8 cellular contexts compared by ENCODE assay signal in genomic region chr18:12990662-12990976, GRCh38. TPM values are rescaled to one million over a fixed set of nuclear protein-coding genes. Genes with fewer than 3 reads are reported as not detected.
DNase-seq lines count a peak whose midpoint lies in the region; ATAC-seq and TF ChIP-seq lines count a peak whose summit lies in the region.

No MANE protein-coding gene starts in this region.

- H3K79me2 ChIP-seq in OCI-LY7 (ENCODE audit: insufficient read depth, low read depth, low read length) = peaks cover 42% of the 10 kb centered on the region

- ATAC-seq in HG03039 (IDR thresholded peaks at IDR 0.05; ENCODE audit: unreplicated experiment) = no peak
- ATAC-seq in GM21360 (IDR thresholded peaks at IDR 0.05; ENCODE audit: unreplicated experiment) = no peak

- TF ChIP-seq CTCF in OCI-LY7 (conservative IDR thresholded peaks at IDR 0.05; ENCODE audit: low read length) = no peak
- TF ChIP-seq CTCF in epithelial cell of proximal tubule (conservative IDR thresholded peaks at IDR 0.05; ENCODE audit: low read depth, low read length) = no peak
- TF ChIP-seq CTCF in neutrophil (IDR thresholded peaks at IDR 0.05) = no peak

- peak overlapping the region; percentile 92 for H3K27ac Mint-ChIP-seq in activated CD4-positive, alpha-beta T cell treated with anti-CD3 and anti-CD28 coated beads, Interleukin-2, amount 10 ng/mL, durations not matched to agents 24 days and 14 days

- H3K4me2 ChIP-seq in OCI-LY7 (ENCODE audit: low read length) = peak overlapping the region; percentile 82

- H3K9me3 ChIP-seq in OCI-LY7 (ENCODE audit: low read length) (no peaks in the 10 kb centered on the region; the same call in 1 of the 2 replicates), neutrophil (no peaks in the 10 kb centered on the region)

- H3K9me2 ChIP-seq in OCI-LY7 (ENCODE audit: insufficient read depth, low read length) = no peaks in the 10 kb centered on the region

- H3K4me3 ChIP-seq in OCI-LY7 (ENCODE audit: low read depth, low read length, poor library complexity, severe bottlenecking) = peak overlapping the region; percentile 78
- peak overlapping the region; percentile 87 for H3K4me3 ChIP-seq in epithelial cell of proximal tubule (ENCODE audit: low read depth, low read length)
- H3K4me3 ChIP-seq in neutrophil (ENCODE audit: low read depth in 1 of 2, low read length in 1 of 2) = peak overlapping the region; percentile 88 to 94

- H2AFZ ChIP-seq in OCI-LY7 (ENCODE audit: low read length) = peak overlapping the region; percentile 30

- H3K27ac ChIP-seq in OCI-LY7 (ENCODE audit: low read depth, low read length, poor library complexity, severe bottlenecking) = peak overlapping the region; percentile 79
- peak overlapping the region; percentile 85 for H3K27ac ChIP-seq in neutrophil

- H3K9me3 Mint-ChIP-seq in activated CD4-positive, alpha-beta T cell treated with anti-CD3 and anti-CD28 coated beads, Interleukin-2, amount 10 ng/mL, durations not matched to agents 24 days and 14 days = no peaks in the 10 kb centered on the region

- H3K36me3 Mint-ChIP-seq in activated CD4-positive, alpha-beta T cell treated with anti-CD3 and anti-CD28 coated beads, Interleukin-2, amount 10 ng/mL, durations not matched to agents 24 days and 14 days (ENCODE audit: low read depth) = peaks cover 12% of the 10 kb centered on the region

- H3K4me1 ChIP-seq in OCI-LY7 (ENCODE audit: insufficient read depth, low read length, poor library complexity, severe bottlenecking) (peaks cover 24% of the 10 kb centered on the region), neutrophil (ENCODE audit: control insufficient read depth in 1 of 2, insufficient read depth in 1 of 2, low read depth in 1 of 2, low read length in 1 of 2) (peaks cover 49 to 54% of the 10 kb centered on the region in 2 experiments)

- TSS peak; percentile 99 for BruUV-seq in OCI-LY7 (replicated peaks; lab: Mats Ljungman, UMichigan)

- H3K4me3 Mint-ChIP-seq in activated CD4-positive, alpha-beta T cell treated with anti-CD3 and anti-CD28 coated beads, Interleukin-2, amount 10 ng/mL, durations not matched to agents 24 days and 14 days = peak overlapping the region; percentile 94

- intact Hi-C loops in activated CD4-positive, alpha-beta T cell treated with anti-CD3 and anti-CD28 coated beads, Interleukin-2, amount 10 ng/mL, durations not matched to agents 24 days and 14 days (cut with micrococcal nuclease) = loop anchor here (2.0 to 5.0 kb wide), 2 partner anchors 227 to 386 kb away; partner anchors contain the start of gene LDLRAD4
- intact Hi-C loops in OCI-LY7 (cut with micrococcal nuclease; ENCODE audit: unreplicated experiment) = loop anchor here (2.0 kb wide), 1 partner anchor 42 kb away; the partner anchor contains the start of gene SEH1L

- CTCF ChIA-PET in OCI-LY7 (lab: Charles Lee; ENCODE audit: unreplicated experiment) = interaction anchor here (0.6 to 1.1 kb wide), 3 partner anchors 92 to 211 kb away, joined by 3 to 5 read pairs (median 4); no protein-coding TSS in a partner anchor

- DNase-seq in activated CD4-positive, alpha-beta T cell treated with anti-CD3 and anti-CD28 coated beads, Interleukin-2, amount 10 ng/mL, durations not matched to agents 24 days and 14 days = no peak
- DNase-seq in activated CD4-positive, alpha-beta T cell treated with anti-CD3 and anti-CD28 coated beads, Interleukin-2, amount 50 U/mL, for 4 hours = no peak
- DNase-seq in OCI-LY7 (ENCODE audit: low spot score) (no peak), epithelial cell of proximal tubule (ENCODE audit: low read depth) (no peak), putamen (ENCODE audit: low spot score) (no peak)

- POLR2A ChIA-PET in OCI-LY7 (lab: Charles Lee) = interaction anchor here (0.7 to 2.8 kb wide), 23 partner anchors 10 to 622 kb away, joined by 3 to 10 read pairs (median 4); partner anchors contain the start of genes CEP76 and SEH1L

- peaks cover 16% of the 10 kb centered on the region for H3K4me1 Mint-ChIP-seq in activated CD4-positive, alpha-beta T cell treated with anti-CD3 and anti-CD28 coated beads, Interleukin-2, amount 10 ng/mL, durations not matched to agents 24 days and 14 days

- H3K36me3 ChIP-seq in OCI-LY7 (ENCODE audit: insufficient read depth, low read length) (peaks cover 45% of the 10 kb centered on the region), neutrophil (no peaks in the 10 kb centered on the region)

- H3K27me3 ChIP-seq in neutrophil = no peaks in the 10 kb centered on the region

- peaks cover 22% of the 10 kb centered on the region; the same call in 1 of the 2 replicates for H4K20me1 ChIP-seq in OCI-LY7 (ENCODE audit: insufficient read depth, low read length)

- H3K27me3 Mint-ChIP-seq in activated CD4-positive, alpha-beta T cell treated with anti-CD3 and anti-CD28 coated beads, Interleukin-2, amount 10 ng/mL, durations not matched to agents 24 days and 14 days = no peaks in the 10 kb centered on the region

RNA-seq across cellular contexts. Expression of gene CEP192, which starts 0.5 kb away (rescaled TPM):
- total RNA-seq in activated CD4-positive, alpha-beta T cell treated with anti-CD3 and anti-CD28 coated beads, Interleukin-2, amount 10 ng/mL, durations not matched to agents 24 days and 14 days = 31.4 and 34.7 TPM in 2 replicates
- 57.7 and 59.9 TPM in 2 replicates for total RNA-seq in OCI-LY7 (2014; rRNA removed; shearing (Covaris generic))
- 55.5 and 68.3 TPM in 2 replicates for total RNA-seq in OCI-LY7 (2022)
- total RNA-seq in epithelial cell of proximal tubule = 17.4 and 18.3 TPM in 2 replicates

RNA-seq across cellular contexts. Expression of gene SEH1L, which starts 42.8 kb away (rescaled TPM):
- 132 TPM in 2 replicates for total RNA-seq in activated CD4-positive, alpha-beta T cell treated with anti-CD3 and anti-CD28 coated beads, Interleukin-2, amount 10 ng/mL, durations not matched to agents 24 days and 14 days
- total RNA-seq in OCI-LY7 (2014; rRNA removed; shearing (Covaris generic)) = 61.6 and 74.6 TPM in 2 replicates
- total RNA-seq in OCI-LY7 (2022) (108 and 115 TPM in 2 replicates), epithelial cell of proximal tubule (23.1 and 44.4 TPM in 2 replicates)
